In genomic region chr11:36581536-36581935, GRCh38 we compare ENCODE assay signal across 27 cellular contexts.
"Had no signal": no experiment of that assay in that cellular context is flagged by ENCODE, and none has a peak within 500 bp of the region (broad histone marks: within the 10 kb centered on the region; RNA-seq: fewer than 3 reads in every experiment).

No MANE protein-coding gene starts in this region.

- H3K9me3 ChIP-seq: adrenal gland, body of pancreas, esophagus muscularis mucosa, gastrocnemius medialis had no signal

- H3K36me3 ChIP-seq: adrenal gland, esophagus muscularis mucosa, gastrocnemius medialis, heart left ventricle had no signal

- H3K27me3 ChIP-seq: adrenal gland, body of pancreas, esophagus muscularis mucosa, gastrocnemius medialis, heart left ventricle had no signal

- H3K27ac ChIP-seq: adrenal gland, body of pancreas, esophagus muscularis mucosa, foreskin keratinocyte, gastrocnemius medialis, heart left ventricle had no signal

- DNase-seq: activated CD4-positive, alpha-beta memory T cell treated with anti-CD3 and anti-CD28 coated beads, Interleukin-2, amount 10 ng/mL, durations not matched to agents 7 days and 5 days; activated CD4-positive, alpha-beta T cell treated with anti-CD3 and anti-CD28 coated beads for 36 hours; activated CD4-positive, alpha-beta T cell treated with anti-CD3 and anti-CD28 coated beads, Interleukin-2, amount 10 ng/mL, durations not matched to agents 24 days and 14 days; activated CD4-positive, alpha-beta T cell treated with anti-CD3 and anti-CD28 coated beads, Interleukin-2, amount 50 U/mL, for 4 hours; activated CD4-positive, CD25-positive, alpha-beta regulatory T cell; activated CD4-positive, CD25-positive, alpha-beta regulatory T cell treated with anti-CD3 and anti-CD28 coated beads, Interleukin-2, amount 50 U/mL, for 72 hours; activated effector memory CD4-positive, alpha-beta T cell treated with anti-CD3 and anti-CD28 coated beads, Interleukin-2, amount 50 U/mL, for 16 hours; activated naive CD4-positive, alpha-beta T cell treated with anti-CD3 and anti-CD28 coated beads for 36 hours; activated naive CD8-positive, alpha-beta T cell treated with anti-CD3 and anti-CD28 coated beads for 36 hours; activated naive CD8-positive, alpha-beta T cell treated with anti-CD3 and anti-CD28 coated beads, Interleukin-2, amount 50 U/mL, for 24 hours; activated T-cell treated with anti-CD3 and anti-CD28 coated beads, Interleukin-2, amount 50 U/mL, for 4 hours; adrenal gland; amygdala; aorta; body of pancreas; caudate nucleus; cortex of kidney; dermis blood vessel endothelial cell; effector CD4-positive, alpha-beta T cell; effector memory CD8-positive, alpha-beta T cell; erythroblast; foreskin keratinocyte; gastrocnemius medialis; glutamatergic neuron; heart left ventricle; T-helper 2 cell had no signal

- H3K4me1 ChIP-seq: adrenal gland, body of pancreas, foreskin keratinocyte, gastrocnemius medialis had no signal

- H3K4me3 ChIP-seq: adrenal gland, body of pancreas, esophagus muscularis mucosa, gastrocnemius medialis, heart left ventricle had no signal

- ATAC-seq: activated CD4-positive, alpha-beta T cell treated with anti-CD3 and anti-CD28 coated beads for 36 hours; activated naive CD8-positive, alpha-beta T cell treated with anti-CD3 and anti-CD28 coated beads, Interleukin-2, amount 50 U/mL, for 24 hours; activated T-cell treated with anti-CD3 and anti-CD28 coated beads, Interleukin-2, amount 50 U/mL, for 4 hours; body of pancreas; effector memory CD8-positive, alpha-beta T cell; foreskin keratinocyte; gastrocnemius medialis; heart left ventricle had no signal
